In the genomic region with DNA sequence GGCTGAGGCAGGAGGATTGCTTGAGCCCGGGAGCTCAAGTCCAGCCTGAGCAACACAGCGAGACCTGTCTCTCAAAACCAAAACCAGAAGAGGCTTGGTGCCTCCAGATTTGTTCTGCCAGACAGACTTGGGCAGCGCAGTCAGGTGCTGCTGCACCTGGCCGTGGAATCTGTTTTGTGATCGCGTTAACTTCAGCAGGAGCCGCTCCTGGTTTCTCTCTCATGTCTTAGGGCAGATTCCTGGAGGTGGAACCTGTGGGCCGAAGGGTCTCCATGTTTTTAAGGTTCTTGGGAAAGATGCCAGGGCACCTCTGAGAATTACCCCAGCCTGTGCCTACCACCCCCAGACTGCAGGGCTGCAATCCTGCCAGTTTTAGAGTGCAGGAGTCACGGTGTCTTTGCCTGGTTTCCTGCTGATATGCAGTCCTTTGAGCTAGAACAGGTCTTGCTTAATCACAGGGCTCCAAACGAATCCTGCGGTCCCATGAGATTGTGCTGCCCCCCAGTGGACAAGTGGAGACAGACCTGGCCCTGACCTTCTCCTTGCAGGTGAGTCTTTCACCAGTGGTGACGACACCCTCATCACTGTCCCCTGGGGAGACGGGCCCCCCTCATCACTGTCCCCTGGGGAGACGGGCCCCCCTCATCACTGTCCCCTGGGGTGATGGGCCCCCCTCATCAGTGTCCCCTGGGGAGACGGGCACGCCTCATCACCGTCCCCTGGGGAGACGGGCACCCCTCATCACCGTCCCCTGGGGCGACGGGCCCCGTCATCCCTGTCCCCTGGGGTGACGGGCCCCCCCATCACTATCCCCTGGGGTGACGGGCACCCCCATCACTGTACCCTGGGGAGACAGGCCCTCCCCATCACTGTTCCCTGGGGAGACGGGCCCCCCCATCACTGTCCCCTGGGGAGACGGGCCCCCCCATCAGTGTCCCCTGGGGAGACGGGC, we compare ENCODE assay signal across 8 cellular contexts. TPM values are rescaled to one million over a fixed set of nuclear protein-coding genes. Genes with fewer than 3 reads are reported as not detected.
A peak's percentile ranks its signal among the peaks of the same experiment; 100 is the strongest.
DNase-seq lines count a peak whose midpoint lies in the region; ATAC-seq lines count a peak whose summit lies in the region.

No MANE protein-coding gene starts in this region.

- DNase-seq in ELF-1 (ENCODE audit: low read depth, low spot score) (peak; percentile 92), NCI-H510A (lab: John Stamatoyannopoulos, UW) (peak; percentile 65), cerebellum (ENCODE audit: low spot score) (peak; percentile 92), left colon (peak; percentile 76 to 87)
- DNase-seq in activated CD4-positive, alpha-beta T cell treated with anti-CD3 and anti-CD28 coated beads for 24 hours (ENCODE audit: low read depth in 2 of 2) = peak; percentile 80 to 85
- peak; percentile 85 to 88 for DNase-seq in stimulated activated CD4-positive, alpha-beta T cell treated with anti-CD3 and anti-CD28 coated beads, Interleukin-2, amount 100 ng/mL, for 48 hours

- ATAC-seq in HG03196 (IDR thresholded peaks at IDR 0.05; ENCODE audit: unreplicated experiment) = peak; percentile 47
- peak; percentile 96 for ATAC-seq in left colon
- ATAC-seq in GM21529 (IDR thresholded peaks at IDR 0.05; ENCODE audit: unreplicated experiment) = no peak

- intact Hi-C loops in left colon (cut with DNase I, micrococcal nuclease) = no loop called here

RNA-seq across cellular contexts. Expression of a gene that starts 37.6 kb away (rescaled TPM):
- total RNA-seq in cerebellum (97.4 TPM), left colon (10 to 100 TPM; 54.8 to 67.5 TPM)

RNA-seq across cellular contexts. Expression of a gene that starts 46.1 kb away (rescaled TPM):
- 1.4 TPM for total RNA-seq in cerebellum
- total RNA-seq in left colon = 1 to 10 TPM in 1 of 2 donors, under 1 TPM in 1; 0.49 to 1.3 TPM

RNA-seq across cellular contexts. Expression of a gene that starts 51.4 kb away (rescaled TPM):
- total RNA-seq in cerebellum (70.0 TPM), left colon (10 to 100 TPM; 29.9 to 35.1 TPM)
